ENCODE assay signal across 9 cellular contexts in genomic region chr13:36420437-36420891, GRCh38. TPM values are rescaled to one million over a fixed set of nuclear protein-coding genes. Genes with fewer than 3 reads are reported as not detected.
DNase-seq lines count a peak whose midpoint lies in the region; ATAC-seq and TF ChIP-seq lines count a peak whose summit lies in the region.
"Had no signal": no experiment of that assay in that cellular context is flagged by ENCODE, and none has a peak within 500 bp of the region (broad histone marks: within the 10 kb centered on the region; RNA-seq: fewer than 3 reads in every experiment).

No MANE protein-coding gene starts in this region.

- H3K36me3 Mint-ChIP-seq in CD8-positive, alpha-beta T cell: no peaks in the 10 kb centered on the region
- peaks cover 2% of the 10 kb centered on the region for H3K36me3 Mint-ChIP-seq in activated CD4-positive, alpha-beta T cell treated with anti-CD3 and anti-CD28 coated beads, Interleukin-2, amount 10 ng/mL, durations not matched to agents 7 days and 5 days (ENCODE audit: low read depth)
- H3K36me3 Mint-ChIP-seq: activated naive CD8-positive, alpha-beta T cell had no signal

- no peak overlapping the region for H3K4me3 Mint-ChIP-seq in CD8-positive, alpha-beta T cell
- H3K4me3 Mint-ChIP-seq in activated CD4-positive, alpha-beta T cell treated with anti-CD3 and anti-CD28 coated beads, Interleukin-2, amount 10 ng/mL, durations not matched to agents 7 days and 5 days: no peak overlapping the region
- H3K4me3 Mint-ChIP-seq: activated naive CD8-positive, alpha-beta T cell had no signal

- no peak overlapping the region for H3K4me3 ChIP-seq in CD8-positive, alpha-beta T cell (ENCODE audit: low read depth, low read length)

- intact Hi-C loops in CD8-positive, alpha-beta T cell (cut with DNase I, micrococcal nuclease): loop anchor here (2.0 to 10.0 kb wide), 5 partner anchors 314 to 647 kb away; no protein-coding TSS in a partner anchor

- peaks cover 20% of the 10 kb centered on the region for H3K27me3 Mint-ChIP-seq in CD8-positive, alpha-beta T cell (ENCODE audit: low read depth)
- peaks cover 39% of the 10 kb centered on the region for H3K27me3 Mint-ChIP-seq in activated CD4-positive, alpha-beta T cell treated with anti-CD3 and anti-CD28 coated beads, Interleukin-2, amount 10 ng/mL, durations not matched to agents 7 days and 5 days

- H3K4me1 Mint-ChIP-seq in CD8-positive, alpha-beta T cell (ENCODE audit: low read depth): no peaks in the 10 kb centered on the region
- peaks cover 28% of the 10 kb centered on the region for H3K4me1 Mint-ChIP-seq in activated CD4-positive, alpha-beta T cell treated with anti-CD3 and anti-CD28 coated beads, Interleukin-2, amount 10 ng/mL, durations not matched to agents 7 days and 5 days

- peak; percentile 16 to 60 (median 37) for DNase-seq in CD8-positive, alpha-beta T cell
- DNase-seq in NCI-H69 (lab: John Stamatoyannopoulos, UW) (peak; percentile 70), dermis blood vessel endothelial cell (peak; percentile 88), lung microvascular endothelial cell (ENCODE audit: low read depth in 2 of 2) (peak; percentile 82 to 84)
- peak; percentile 78 for DNase-seq in activated CD4-positive, alpha-beta T cell treated with anti-CD3 and anti-CD28 coated beads, Interleukin-2, amount 10 ng/mL, durations not matched to agents 7 days and 5 days
- peak; percentile 5 to 37 for DNase-seq in stimulated activated CD8-positive, alpha-beta memory T cell treated with anti-CD3 and anti-CD28 coated beads, Interleukin-4, amount 100 ng/mL, for 1 hour (ENCODE audit: low read depth in 2 of 2, low spot score in 1 of 2)

- no peaks in the 10 kb centered on the region for H3K9me3 ChIP-seq in CD8-positive, alpha-beta T cell (ENCODE audit: low read length)

- no peak overlapping the region for H3K27ac ChIP-seq in CD8-positive, alpha-beta T cell (ENCODE audit: low read depth, low read length)

- TF ChIP-seq CTCF in CD8-positive, alpha-beta T cell (IDR thresholded peaks at IDR 0.05): peak; percentile 68

- CTCF ChIA-PET in CD8-positive, alpha-beta T cell (lab: Charles Lee): interaction anchor here (0.6 to 0.9 kb wide), 3 partner anchors 9 to 41 kb away, joined by 3 to 5 read pairs (median 4); no protein-coding TSS in a partner anchor
- CTCF ChIA-PET in activated CD4-positive, alpha-beta T cell treated with anti-CD3 and anti-CD28 coated beads, Interleukin-2, amount 10 ng/mL, durations not matched to agents 7 days and 5 days (lab: Charles Lee): interaction anchor here (1.2 to 3.2 kb wide), 4 partner anchors 14 to 314 kb away, joined by 3 to 12 read pairs (median 4); no protein-coding TSS in a partner anchor

- no peaks in the 10 kb centered on the region for H3K4me1 ChIP-seq in CD8-positive, alpha-beta T cell (ENCODE audit: insufficient read depth, low read length)

- ATAC-seq in CD8-positive, alpha-beta T cell: peak; percentile 48
- ATAC-seq in GM19351 (IDR thresholded peaks at IDR 0.05; ENCODE audit: unreplicated experiment) (peak; percentile 86), HG03442 (IDR thresholded peaks at IDR 0.05; ENCODE audit: unreplicated experiment) (peak; percentile 77)

- POLR2A ChIA-PET in CD8-positive, alpha-beta T cell (lab: Charles Lee): no interaction called here
- POLR2A ChIA-PET in activated CD4-positive, alpha-beta T cell treated with anti-CD3 and anti-CD28 coated beads, Interleukin-2, amount 10 ng/mL, durations not matched to agents 7 days and 5 days (lab: Charles Lee): no interaction called here

- no peak overlapping the region for H3K27ac Mint-ChIP-seq in CD8-positive, alpha-beta T cell
- H3K27ac Mint-ChIP-seq in activated CD4-positive, alpha-beta T cell treated with anti-CD3 and anti-CD28 coated beads, Interleukin-2, amount 10 ng/mL, durations not matched to agents 7 days and 5 days: no peak overlapping the region
- H3K27ac Mint-ChIP-seq: activated naive CD8-positive, alpha-beta T cell had no signal

- H3K36me3 ChIP-seq in CD8-positive, alpha-beta T cell (ENCODE audit: insufficient read depth, low read length): no peaks in the 10 kb centered on the region

- peaks cover 2% of the 10 kb centered on the region for H3K9me3 Mint-ChIP-seq in CD8-positive, alpha-beta T cell
- H3K9me3 Mint-ChIP-seq in activated CD4-positive, alpha-beta T cell treated with anti-CD3 and anti-CD28 coated beads, Interleukin-2, amount 10 ng/mL, durations not matched to agents 7 days and 5 days: peaks cover 2% of the 10 kb centered on the region

- peaks cover 3% of the 10 kb centered on the region for H3K27me3 ChIP-seq in CD8-positive, alpha-beta T cell (ENCODE audit: insufficient read depth, low read length)

RNA-seq across cellular contexts. Expression of gene CCNA1, which starts 11.8 kb away (rescaled TPM):
- total RNA-seq in CD8-positive, alpha-beta T cell: not detected
- under 1 TPM; 0.50 to 0.83 TPM for total RNA-seq in activated CD4-positive, alpha-beta T cell treated with anti-CD3 and anti-CD28 coated beads, Interleukin-2, amount 10 ng/mL, durations not matched to agents 7 days and 5 days
- 0.17 and 1.5 TPM in 2 replicates for total RNA-seq in dermis blood vessel endothelial cell
- total RNA-seq in lung microvascular endothelial cell: 0.20 and 9.8 TPM in 2 replicates

Comparison
In these comparisons a context has a peak if more than half of its experiments do, and no peak if none do; other contexts are left out.
1. DNase-seq: peak in every context shown above with its lines; median percentile 88 in dermis blood vessel endothelial cell; 83 in lung microvascular endothelial cell; 78 in activated CD4-positive, alpha-beta T cell treated with anti-CD3 and anti-CD28 coated beads, Interleukin-2, amount 10 ng/mL, durations not matched to agents 7 days and 5 days; 70 in NCI-H69; 37 in CD8-positive, alpha-beta T cell; 21 in stimulated activated CD8-positive, alpha-beta memory T cell treated with anti-CD3 and anti-CD28 coated beads, Interleukin-4, amount 100 ng/mL, for 1 hour.